In genomic region chr1:218494000-218494399, GRCh38 we compare ENCODE assay signal across 15 cellular contexts.
A peak's percentile ranks its signal among the peaks of the same experiment; 100 is the strongest.
DNase-seq lines count a peak whose midpoint lies in the region; ATAC-seq, FAIRE-seq and TF ChIP-seq lines count a peak whose summit lies in the region.
"Had no signal": no experiment of that assay in that cellular context is flagged by ENCODE, and none has a peak within 500 bp of the region (broad histone marks: within the 10 kb centered on the region; RNA-seq: fewer than 3 reads in every experiment).

No MANE protein-coding gene starts in this region.

- peak overlapping the region; percentile 10; the same call in 1 of the 2 replicates for H2BK15ac ChIP-seq in H1 (ENCODE audit: low read length)
- no peak overlapping the region for H2BK15ac ChIP-seq in mesendoderm (replicated peaks; ENCODE audit: low read depth)

- H2AFZ ChIP-seq in H1 (ENCODE audit: low read length): no peak overlapping the region
- no peak overlapping the region for H2AFZ ChIP-seq in trophoblast cell (ENCODE audit: insufficient read depth, low read length, poor library complexity)
- H2AFZ ChIP-seq: PC-9 had no signal

- no peaks in the 10 kb centered on the region for H3K9me3 ChIP-seq in HUES64 (ENCODE audit: insufficient read depth, low read depth, low read length)
- H3K9me3 ChIP-seq in H1 (ENCODE audit: insufficient read depth in 2 of 2, low read depth in 1 of 2, low read length in 1 of 2): no peaks in the 10 kb centered on the region
- H3K9me3 ChIP-seq in trophoblast cell (ENCODE audit: insufficient read depth, low read depth, low read length): no peaks in the 10 kb centered on the region
- H3K9me3 ChIP-seq in aorta (ENCODE audit: control insufficient read depth, low read length): no peaks in the 10 kb centered on the region

- no peak overlapping the region for H3K18ac ChIP-seq in H1 (ENCODE audit: extremely low read depth, low read length)
- H3K18ac ChIP-seq in trophoblast cell (ENCODE audit: low read length): no peak overlapping the region
- H3K18ac ChIP-seq in mesendoderm (ENCODE audit: low read length): no peak overlapping the region

- H2BK5ac ChIP-seq in H1 (ENCODE audit: low read depth, low read length) (peak overlapping the region; percentile 38; the same call in 1 of the 2 replicates), trophoblast cell (ENCODE audit: low read depth, low read length, poor library complexity) (no peak overlapping the region), mesendoderm (ENCODE audit: low read length) (no peak overlapping the region)

- no peaks in the 10 kb centered on the region for H4K20me1 ChIP-seq in H1 (replicated peaks in 1 of 2; ENCODE audit: control insufficient read depth in 1 of 2, insufficient read depth in 2 of 2, low read length in 2 of 2)

- H3K4me2 ChIP-seq in H1 (ENCODE audit: insufficient read depth in 1 of 2, low read depth in 2 of 2, low read length in 2 of 2) (peak overlapping the region; percentile 25 to 58; a peak in 3 of 4 replicates), trophoblast cell (ENCODE audit: low read length) (no peak overlapping the region), mesendoderm (ENCODE audit: low read length) (no peak overlapping the region)
- H3K4me2 ChIP-seq: PC-9 had no signal

- H3K9ac ChIP-seq in HUES64 (ENCODE audit: low read depth, low read length) (peak overlapping the region; percentile 48), H1 (replicated peaks in 1 of 4; ENCODE audit: extremely low read depth in 1 of 4, low read depth in 3 of 4, low read length in 3 of 4) (peak overlapping the region in 3 of 4 experiments; percentile 1 to 33 (median 12); a peak in 3 of 7 replicates), trophoblast cell (ENCODE audit: low read length) (no peak overlapping the region), mesendoderm (ENCODE audit: low read length) (no peak overlapping the region)

- no peak overlapping the region for H3K23ac ChIP-seq in H1 (ENCODE audit: insufficient read length)
- H3K23ac ChIP-seq in trophoblast cell (ENCODE audit: low read length): no peak overlapping the region
- H3K23ac ChIP-seq in mesendoderm (ENCODE audit: low read length): no peak overlapping the region

- POLR2A ChIA-PET in H1 (lab: Charles Lee; ENCODE audit: partially characterized antibody): interaction anchor here (0.6 to 1.7 kb wide), 4 partner anchors 9 to 649 kb away, joined by 3 to 8 read pairs (median 3); no protein-coding TSS in a partner anchor

- H3K36me3 ChIP-seq in HUES64 (ENCODE audit: insufficient read depth, low read length) (no peaks in the 10 kb centered on the region), H1 (ENCODE audit: control insufficient read depth in 2 of 4, insufficient read depth in 4 of 4, low read length in 3 of 4) (no peaks in the 10 kb centered on the region), trophoblast cell (ENCODE audit: control insufficient read depth in 1 of 2, insufficient read depth in 2 of 2, low read length in 2 of 2) (no peaks in the 10 kb centered on the region), aorta (ENCODE audit: control insufficient read depth in 1 of 2, insufficient read depth in 2 of 2, low read length in 1 of 2) (no peaks in the 10 kb centered on the region), mesendoderm (ENCODE audit: control insufficient read depth, insufficient read depth, low read length) (no peaks in the 10 kb centered on the region)

- intact Hi-C loops in aorta (cut with DNase I): loop anchor here (10.0 kb wide), 3 partner anchors 149 to 811 kb away; partner anchors contain the start of genes LYPLAL1 (in 1 of the 2) and TGFB2 (in 1 of the 2)

- ATAC-seq in aorta (ENCODE audit: low FRiP score): no peak

- H3K4me3 ChIP-seq in HUES64 (ENCODE audit: low read length) (no peak overlapping the region), H1 (ENCODE audit: extremely low read depth in 1 of 4, insufficient read depth in 2 of 4, low read depth in 3 of 4, low read length in 4 of 4) (peak overlapping the region in 1 of 4 experiments; percentile 23; a peak in 1 of 8 replicates), trophoblast cell (ENCODE audit: low read depth, low read length) (no peak overlapping the region), aorta (ENCODE audit: low read length in 2 of 2) (no peak overlapping the region), mesendoderm (ENCODE audit: low read length) (no peak overlapping the region)
- H3K4me3 ChIP-seq: PC-9 had no signal

- H4K5ac ChIP-seq in H1 (ENCODE audit: insufficient read length, low read depth, low read length) (no peak overlapping the region), mesendoderm (ENCODE audit: low read length) (no peak overlapping the region)

- no peak for TF ChIP-seq POLR2A in H1 (IDR thresholded peaks at IDR 0.05; ENCODE audit: control extremely low read depth in 1 of 2, low read depth in 2 of 2, low read length in 2 of 2)

- H3K4me1 ChIP-seq in HUES64 (ENCODE audit: insufficient read depth, low read length) (peaks cover 36% of the 10 kb centered on the region), H1 (replicated peaks in 1 of 4; ENCODE audit: control insufficient read depth in 3 of 4, insufficient read depth in 4 of 4, low read length in 3 of 4) (peaks cover 0 to 9% (median 5%) of the 10 kb centered on the region in 4 experiments; a peak in 6 of 7 replicates), trophoblast cell (ENCODE audit: control insufficient read depth in 1 of 2, insufficient read depth in 2 of 2, low read length in 2 of 2) (peaks cover 13 to 16% of the 10 kb centered on the region in 2 experiments), aorta (ENCODE audit: control insufficient read depth in 1 of 2, insufficient read depth in 2 of 2, low read length in 2 of 2) (peaks cover 6 to 9% of the 10 kb centered on the region in 2 donors), mesendoderm (ENCODE audit: control insufficient read depth, low read depth, low read length) (peaks cover 11% of the 10 kb centered on the region)

- no peak for FAIRE-seq in H1 (lab: Jason Lieb, UNC)
- FAIRE-seq: GM12891, GM18507 had no signal

- H4K91ac ChIP-seq in H1 (replicated peaks; ENCODE audit: insufficient read length, low read length) (no peak overlapping the region), trophoblast cell (ENCODE audit: low read depth, low read length) (no peak overlapping the region)

- H3K79me2 ChIP-seq in H1 (ENCODE audit: control insufficient read depth in 1 of 2, insufficient read depth in 2 of 2, low read length in 2 of 2) (no peaks in the 10 kb centered on the region), trophoblast cell (ENCODE audit: control insufficient read depth, insufficient read depth, low read length, poor library complexity) (peaks cover 3% of the 10 kb centered on the region), mesendoderm (ENCODE audit: control insufficient read depth, insufficient read depth, low read length) (no peaks in the 10 kb centered on the region)

- TF ChIP-seq EP300 in H1 (IDR thresholded peaks at IDR 0.05; ENCODE audit: borderline replicate concordance in 1 of 2, low read depth in 2 of 2, low read length in 2 of 2): no peak

- peak overlapping the region; percentile 92 for H3K27ac ChIP-seq in HUES64 (ENCODE audit: low read depth, low read length)
- peak overlapping the region; percentile 89 for H3K27ac ChIP-seq in H1 (ENCODE audit: low read depth, low read length)
- no peak overlapping the region for H3K27ac ChIP-seq in trophoblast cell (ENCODE audit: low read depth, low read length)
- no peak overlapping the region for H3K27ac ChIP-seq in aorta (ENCODE audit: low read depth in 1 of 2, low read length in 2 of 2)
- H3K27ac ChIP-seq in mesendoderm (ENCODE audit: low read depth, low read length): no peak overlapping the region
- H3K27ac ChIP-seq: PC-9 had no signal

- WGBS in HUES64: 36% methylated on average over 2 of the region's 2 CpGs
- 28% methylated on average over 2 of the region's 2 CpGs; no CpG with 5 or more reads in 1 of the 2 experiments for WGBS in H1 (ENCODE audit: extremely low coverage in 1 of 2, insufficient coverage in 1 of 2, insufficient read length in 1 of 2, insufficient replicate concordance in 2 of 2, low coverage in 1 of 2, low lambda C conversion rate in 2 of 2, missing lambda C conversion rate in 1 of 2), 2 experiments
- no CpG with 5 or more reads among the region's 2 CpGs for WGBS in trophoblast cell (ENCODE audit: extremely low coverage, insufficient coverage, insufficient read length)
- WGBS in aorta, 2 donors: 2 to 8% methylated on average over 2 of the region's 2 CpGs
- WGBS in mesendoderm (ENCODE audit: extremely low coverage, insufficient coverage, low lambda C conversion rate): no CpG with 5 or more reads among the region's 2 CpGs

- H3K14ac ChIP-seq in H1 (ENCODE audit: insufficient read length): no peak overlapping the region
- H3K14ac ChIP-seq in trophoblast cell (ENCODE audit: low read length): no peak overlapping the region

- H2BK120ac ChIP-seq in H1 (replicated peaks; ENCODE audit: low read depth, low read length): peak overlapping the region; percentile 51
- H2BK120ac ChIP-seq in trophoblast cell (ENCODE audit: insufficient read depth, low read length, poor library complexity): peak overlapping the region; percentile 97
- no peak overlapping the region for H2BK120ac ChIP-seq in mesendoderm (ENCODE audit: low read depth, low read length)

- H3K79me1 ChIP-seq in H1 (ENCODE audit: low read depth, low read length) (no peaks in the 10 kb centered on the region), trophoblast cell (ENCODE audit: low read length) (peaks cover 40% of the 10 kb centered on the region), mesendoderm (ENCODE audit: low read length) (no peaks in the 10 kb centered on the region)

- H4K8ac ChIP-seq in H1 (ENCODE audit: extremely low read depth, insufficient read depth, low read length) (no peak overlapping the region), trophoblast cell (ENCODE audit: low read depth, low read length) (no peak overlapping the region), mesendoderm (ENCODE audit: low read depth, low read length) (no peak overlapping the region)

- CTCF ChIA-PET in H1 (lab: Charles Lee; ENCODE audit: partially characterized antibody): interaction anchor here (3.9 kb wide), 1 partner anchor 27 kb away, joined by 15 read pairs; no protein-coding TSS in a partner anchor

- no peaks in the 10 kb centered on the region for H3K27me3 ChIP-seq in HUES64 (ENCODE audit: insufficient read depth, low read length)
- H3K27me3 ChIP-seq in H1 (replicated peaks in 1 of 4; ENCODE audit: control insufficient read depth in 3 of 4, extremely low read depth in 1 of 4, insufficient read depth in 3 of 4, low read length in 3 of 4): no peaks in the 10 kb centered on the region
- no peaks in the 10 kb centered on the region for H3K27me3 ChIP-seq in trophoblast cell (ENCODE audit: insufficient read depth, low read length)
- no peaks in the 10 kb centered on the region for H3K27me3 ChIP-seq in aorta (ENCODE audit: control insufficient read depth in 1 of 2, insufficient read depth in 2 of 2, low read length in 1 of 2)
- H3K27me3 ChIP-seq in mesendoderm (ENCODE audit: insufficient read depth, low read length, poor library complexity): no peaks in the 10 kb centered on the region

- H3K4ac ChIP-seq in H1 (replicated peaks; ENCODE audit: insufficient read length, low read depth, low read length) (no peak overlapping the region), trophoblast cell (ENCODE audit: low read depth, low read length) (no peak overlapping the region), mesendoderm (ENCODE audit: low read depth, low read length) (no peak overlapping the region)

- H2BK12ac ChIP-seq in H1 (ENCODE audit: low read depth, low read length): peak overlapping the region; percentile 56; the same call in 1 of the 2 replicates
- peak overlapping the region; percentile 71 for H2BK12ac ChIP-seq in trophoblast cell (ENCODE audit: low read length)

- peak overlapping the region; percentile 49; the same call in 1 of the 2 replicates for H2BK20ac ChIP-seq in H1 (ENCODE audit: low read length)

- no peak for TF ChIP-seq RAD21 in H1 (IDR thresholded peaks at IDR 0.05 in 1 of 2, conservative IDR thresholded peaks at IDR 0.05 in 1 of 2; ENCODE audit: low read depth in 2 of 2, low read length in 2 of 2)

- H3K56ac ChIP-seq in H1 (replicated peaks; ENCODE audit: insufficient read length, low read depth, low read length) (no peak overlapping the region), mesendoderm (ENCODE audit: low read length) (no peak overlapping the region)

- peak; percentile 60 for DNase-seq in NCI-H146 treated with DMSO at 0.1 percent for 48 hours (lab: John Stamatoyannopoulos, UW; ENCODE audit: unreplicated experiment)
- no peak for DNase-seq in H1 (ENCODE audit: low read depth in 1 of 2, low spot score in 2 of 2)
- DNase-seq in trophoblast cell: no peak
- DNase-seq in aorta: no peak
- no peak for DNase-seq in mesendoderm
- no peak for DNase-seq in superior temporal gyrus (ENCODE audit: extremely low spot score)
- DNase-seq: GF-D8, GOT3, Kasumi-1, NCI-H226, NCI-H526 treated with DMSO at 0.1 percent for 48 hours, PC-9 had no signal

- H3K23me2 ChIP-seq in H1 (ENCODE audit: low read depth, low read length): no peaks in the 10 kb centered on the region

- no peak for TF ChIP-seq CTCF in H1 (IDR thresholded peaks at IDR 0.05; ENCODE audit: control extremely low read depth in 1 of 3, insufficient read depth in 1 of 3, low read depth in 1 of 3, low read length in 3 of 3)

- H2AK5ac ChIP-seq in H1 (ENCODE audit: low read depth, low read length) (no peak overlapping the region), trophoblast cell (ENCODE audit: low read length) (no peak overlapping the region), mesendoderm (ENCODE audit: low read length) (no peak overlapping the region)

- no peak overlapping the region for H4K12ac ChIP-seq in trophoblast cell (ENCODE audit: low read depth, low read length)

Comparison
In these comparisons a context has a peak if more than half of its experiments do, and no peak if none do; other contexts are left out.
1. H3K27ac ChIP-seq: peak in HUES64 (single experiment) and H1 (single experiment); none in trophoblast cell (single experiment), aorta (0 of 2) and mesendoderm (single experiment).
2. H3K9ac ChIP-seq: peak in HUES64 (single experiment) and H1 (3 of 4); none in trophoblast cell (single experiment) and mesendoderm (single experiment).
3. H3K4me2 ChIP-seq: peak in H1 (2 of 2); none in trophoblast cell (single experiment) and mesendoderm (single experiment).